Comparison of ENCODE assay signal across 18 cellular contexts in genomic region chr6:33077908-33078307, GRCh38. TPM values are rescaled to one million over a fixed set of nuclear protein-coding genes. Genes with fewer than 3 reads are reported as not detected.
A peak's percentile ranks its signal among the peaks of the same experiment; 100 is the strongest.
DNase-seq lines count a peak whose midpoint lies in the region; ATAC-seq and TF ChIP-seq lines count a peak whose summit lies in the region.
"Had no signal": no experiment of that assay in that cellular context is flagged by ENCODE, and none has a peak within 500 bp of the region (broad histone marks: within the 10 kb centered on the region; RNA-seq: fewer than 3 reads in every experiment).

No MANE protein-coding gene starts in this region.

- ATAC-seq in activated B cell treated with CpG ODN at 0.5 μM for 24 hours (ENCODE audit: low read depth): no peak
- ATAC-seq in naive thymus-derived CD8-positive, alpha-beta T cell: no peak
- ATAC-seq in HG03342 (IDR thresholded peaks at IDR 0.05; ENCODE audit: unreplicated experiment): no peak
- ATAC-seq: heart right ventricle, sciatic nerve had no signal

- TF ChIP-seq CTCF in CD14-positive monocyte (IDR thresholded peaks at IDR 0.05) (no peak), GM10248 (IDR thresholded peaks at IDR 0.05; ENCODE audit: control extremely low read depth, extremely low read depth, low read depth, missing control alignments) (peak; percentile 18), activated B cell treated with CpG ODN at 0.5 μM for 24 hours (IDR thresholded peaks at IDR 0.05) (no peak)

- DNase-seq in CD14-positive monocyte (ENCODE audit: low spot score) (no peak), GM10248 (ENCODE audit: extremely low spot score) (no peak), activated B cell treated with CpG ODN at 0.5 μM for 24 hours (no peak), GF-D8 (lab: John Stamatoyannopoulos, UW) (no peak), NCI-H748 (lab: John Stamatoyannopoulos, UW; ENCODE audit: unreplicated experiment) (no peak)
- no peak for DNase-seq in naive thymus-derived CD8-positive, alpha-beta T cell
- no peak for DNase-seq in stimulated activated CD4-positive, alpha-beta T cell treated with anti-CD3 and anti-CD28 coated beads, Interleukin-12 subunit alpha, Interleukin-12 subunit beta, amount 100 ng/mL, for 4 hours
- DNase-seq: activated naive CD4-positive, alpha-beta T cell treated with anti-CD3 and anti-CD28 coated beads, Interleukin-2, amount 10 ng/mL, durations not matched to agents 7 days and 5 days; brain microvascular endothelial cell; dorsolateral prefrontal cortex; GM23248; heart right ventricle; mesendoderm; NCI-H1105; NCI-H82; occipital lobe had no signal

- CTCF ChIA-PET in GM10248 (lab: Yijun Ruan, JAX): interaction anchor here (1.0 to 7.7 kb wide), 6 partner anchors 13 to 106 kb away, joined by 3 to 78 read pairs (median 3); no protein-coding TSS in a partner anchor
- CTCF ChIA-PET in activated B cell treated with CpG ODN at 0.5 μM for 24 hours (lab: Charles Lee): interaction anchor here (1.2 to 14.4 kb wide), 2 partner anchors 63 to 78 kb away, joined by 3 to 240 read pairs; partner anchors contain the start of gene HLA-DOA

- no peaks in the 10 kb centered on the region for H3K9me3 Mint-ChIP-seq in CD14-positive monocyte
- H3K9me3 Mint-ChIP-seq in activated B cell treated with CpG ODN at 0.5 μM for 24 hours: no peaks in the 10 kb centered on the region
- H3K9me3 Mint-ChIP-seq in naive thymus-derived CD8-positive, alpha-beta T cell: no peaks in the 10 kb centered on the region
- H3K9me3 Mint-ChIP-seq: activated naive CD4-positive, alpha-beta T cell treated with anti-CD3 and anti-CD28 coated beads, Interleukin-2, amount 10 ng/mL, durations not matched to agents 7 days and 5 days had no signal

- intact Hi-C loops in CD14-positive monocyte (cut with micrococcal nuclease): no loop called here
- intact Hi-C loops in activated B cell treated with CpG ODN at 0.5 μM for 24 hours (cut with micrococcal nuclease): loop anchor here (1.0 to 5.0 kb wide), 2 partner anchors 34 to 64 kb away; no protein-coding TSS in a partner anchor

- H3K4me3 Mint-ChIP-seq in CD14-positive monocyte (peak overlapping the region; percentile 92 to 96), activated B cell treated with CpG ODN at 0.5 μM for 24 hours (peak overlapping the region; percentile 89)
- H3K4me3 Mint-ChIP-seq in naive thymus-derived CD8-positive, alpha-beta T cell: peak overlapping the region; percentile 65 to 90 (median 84)
- H3K4me3 Mint-ChIP-seq: activated naive CD4-positive, alpha-beta T cell treated with anti-CD3 and anti-CD28 coated beads, Interleukin-2, amount 10 ng/mL, durations not matched to agents 7 days and 5 days had no signal

- peaks cover 0 to 4% (median 2%) of the 10 kb centered on the region in 3 donors for H3K27me3 Mint-ChIP-seq in CD14-positive monocyte (ENCODE audit: low read depth in 3 of 3)
- no peaks in the 10 kb centered on the region for H3K27me3 Mint-ChIP-seq in activated B cell treated with CpG ODN at 0.5 μM for 24 hours
- H3K27me3 Mint-ChIP-seq in naive thymus-derived CD8-positive, alpha-beta T cell: peaks cover 0 to 8% (median 0%) of the 10 kb centered on the region in 5 donors

- POLR2A ChIA-PET in GM10248 (lab: Yijun Ruan, JAX): interaction anchor here (1.4 kb wide), 1 partner anchor 106 kb away, joined by 5 read pairs; no protein-coding TSS in a partner anchor
- POLR2A ChIA-PET in activated B cell treated with CpG ODN at 0.5 μM for 24 hours (lab: Charles Lee): interaction anchor here (0.8 to 28.7 kb wide), 6 partner anchors 11 to 58 kb away, joined by 3 to 2264 read pairs (median 5); partner anchors contain the start of gene HLA-DOA
- POLR2A ChIA-PET in naive thymus-derived CD8-positive, alpha-beta T cell (lab: Charles Lee): no interaction called here

- H3K36me3 Mint-ChIP-seq in CD14-positive monocyte: peaks cover 50 to 58% of the 10 kb centered on the region in 2 donors
- peaks cover 75% of the 10 kb centered on the region for H3K36me3 Mint-ChIP-seq in activated B cell treated with CpG ODN at 0.5 μM for 24 hours (ENCODE audit: low read depth)
- H3K36me3 Mint-ChIP-seq in naive thymus-derived CD8-positive, alpha-beta T cell: peaks cover 3 to 14% (median 4%) of the 10 kb centered on the region in 3 donors
- H3K36me3 Mint-ChIP-seq: activated naive CD4-positive, alpha-beta T cell treated with anti-CD3 and anti-CD28 coated beads, Interleukin-2, amount 10 ng/mL, durations not matched to agents 7 days and 5 days had no signal

- H3K4me1 Mint-ChIP-seq in CD14-positive monocyte: peaks cover 72% of the 10 kb centered on the region
- H3K4me1 Mint-ChIP-seq in activated B cell treated with CpG ODN at 0.5 μM for 24 hours: peaks cover 74% of the 10 kb centered on the region
- H3K4me1 Mint-ChIP-seq in naive thymus-derived CD8-positive, alpha-beta T cell: peaks cover 41 to 87% (median 73%) of the 10 kb centered on the region in 4 donors

- H3K27ac Mint-ChIP-seq in CD14-positive monocyte: peak overlapping the region; percentile 10 to 86 (median 69)
- H3K27ac Mint-ChIP-seq in activated B cell treated with CpG ODN at 0.5 μM for 24 hours: peak overlapping the region; percentile 95
- H3K27ac Mint-ChIP-seq in naive thymus-derived CD8-positive, alpha-beta T cell: peak overlapping the region in 7 of 10 donors; percentile 20 to 85 (median 74)
- H3K27ac Mint-ChIP-seq: activated naive CD4-positive, alpha-beta T cell treated with anti-CD3 and anti-CD28 coated beads, Interleukin-2, amount 10 ng/mL, durations not matched to agents 7 days and 5 days had no signal

RNA-seq across cellular contexts. Expression of gene HLA-DPB1, which starts 2.1 kb away (rescaled TPM):
- polyA plus RNA-seq in CD14-positive monocyte: 100 to 1,000 TPM; 569 to 682 TPM
- 853 and 854 TPM in 2 replicates for total RNA-seq in activated B cell treated with CpG ODN at 0.5 μM for 24 hours
- total RNA-seq in naive thymus-derived CD8-positive, alpha-beta T cell: 10 to 100 TPM; 42.8 to 44.0 TPM
- 100 to 1,000 TPM in 2 of 3 donors, 10 to 100 TPM in 1; 62.2 to 228 (median 186) TPM for polyA plus RNA-seq in naive thymus-derived CD8-positive, alpha-beta T cell

RNA-seq across cellular contexts. Expression of gene HLA-DPA1, which starts 4.5 kb away (rescaled TPM):
- polyA plus RNA-seq in CD14-positive monocyte: 100 to 1,000 TPM; 578 to 796 TPM
- total RNA-seq in activated B cell treated with CpG ODN at 0.5 μM for 24 hours: 718 and 730 TPM in 2 replicates
- 10 to 100 TPM; 32.6 to 35.9 TPM for total RNA-seq in naive thymus-derived CD8-positive, alpha-beta T cell
- 100 to 1,000 TPM in 1 of 3 donors, 10 to 100 TPM in 2; 19.5 to 121 (median 77.1) TPM for polyA plus RNA-seq in naive thymus-derived CD8-positive, alpha-beta T cell

Comparison
In these comparisons a context has a peak if more than half of its experiments do, and no peak if none do; other contexts are left out.
1. RNA of gene HLA-DPB1, which starts 2.1 kb away (total RNA-seq): 853 to 854 TPM in activated B cell treated with CpG ODN at 0.5 μM for 24 hours; 42.8 to 44.0 TPM in naive thymus-derived CD8-positive, alpha-beta T cell; every median in the first group is over 10 times any median in the second.
2. RNA of gene HLA-DPA1, which starts 4.5 kb away (total RNA-seq): 718 to 730 TPM in activated B cell treated with CpG ODN at 0.5 μM for 24 hours; 32.6 to 35.9 TPM in naive thymus-derived CD8-positive, alpha-beta T cell; every median in the first group is over 10 times any median in the second.
3. Peak in every context shown above with its lines, with median percentiles within 50 percentile points of each other: H3K27ac Mint-ChIP-seq and H3K4me3 Mint-ChIP-seq.